In the genomic region with DNA sequence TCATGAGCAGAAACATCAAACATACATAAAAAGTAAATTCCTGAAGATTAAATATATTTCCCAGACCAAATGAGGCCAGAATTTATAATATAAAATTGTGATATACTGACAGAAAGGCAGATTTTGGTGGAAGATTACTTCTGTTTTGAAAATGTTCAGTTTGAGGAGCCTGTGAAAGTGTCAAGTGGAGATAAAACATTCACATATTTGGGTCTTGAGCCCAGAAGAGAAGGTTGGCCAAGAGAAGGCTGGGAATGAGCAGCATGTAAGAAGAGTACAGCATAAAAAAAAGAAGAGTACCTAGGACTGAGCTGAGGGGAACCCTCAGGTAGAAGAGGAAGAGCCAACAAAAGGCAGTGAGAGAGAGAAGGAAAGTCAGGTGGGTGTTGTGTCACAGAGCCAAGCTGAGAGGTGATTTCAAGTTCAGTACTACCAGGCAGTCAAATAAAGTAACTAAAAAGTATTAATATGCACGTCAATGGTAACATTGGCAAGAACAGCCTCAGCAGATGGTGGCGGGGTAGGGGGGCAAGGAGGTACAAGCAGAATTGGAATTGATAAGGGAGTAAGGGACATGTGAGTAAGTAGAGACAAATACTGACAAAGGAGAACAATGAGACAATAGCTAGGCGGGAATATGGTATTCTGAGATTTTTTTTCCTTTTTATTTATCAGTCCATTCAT, we compare ENCODE assay signal across 26 cellular contexts.
"Had no signal": no experiment of that assay in that cellular context is flagged by ENCODE, and none has a peak within 500 bp of the region (broad histone marks: within the 10 kb centered on the region; RNA-seq: fewer than 3 reads in every experiment).

No MANE protein-coding gene starts in this region.

- DNase-seq: activated CD4-positive, alpha-beta T cell treated with anti-CD3 and anti-CD28 coated beads for 48 hours; activated CD4-positive, alpha-beta T cell treated with anti-CD3 and anti-CD28 coated beads, Interleukin-2, amount 50 U/mL, for 1 hour; activated CD4-positive, alpha-beta T cell treated with anti-CD3 and anti-CD28 coated beads, Interleukin-2, amount 50 U/mL, for 48 hours; activated CD8-positive, alpha-beta memory T cell treated with anti-CD3 and anti-CD28 coated beads for 24 hours; activated CD8-positive, alpha-beta T cell treated with anti-CD3 and anti-CD28 coated beads for 36 hours; activated gamma-delta T cell; activated naive CD4-positive, alpha-beta T cell; activated naive CD4-positive, alpha-beta T cell treated with anti-CD3 and anti-CD28 coated beads, Interleukin-2, amount 50 U/mL, for 16 hours; activated naive CD8-positive, alpha-beta T cell treated with anti-CD3 and anti-CD28 coated beads for 36 hours; activated T-cell treated with anti-CD3 and anti-CD28 coated beads, Interleukin-2, amount 50 U/mL, for 4 hours; amniotic stem cell; aorta; body of pancreas; cerebellar nuclear complex; effector memory CD4-positive, alpha-beta T cell; endodermal cell; erythroblast; foreskin melanocyte; head of caudate nucleus; T-helper 2 cell had no signal

- H3K4me3 Mint-ChIP-seq: activated CD8-positive, alpha-beta T cell treated with anti-CD3 and anti-CD28 coated beads for 36 hours; activated naive CD8-positive, alpha-beta T cell treated with anti-CD3 and anti-CD28 coated beads for 36 hours; activated T-cell treated with anti-CD3 and anti-CD28 coated beads, Interleukin-2, amount 50 U/mL, for 4 hours; dendritic cell treated with granulocyte-macrophage colony-stimulating factor and Interleukin-4, amounts not matched to agents 40 ng/mL and 50 ng/mL, for 4 days; endodermal cell had no signal

- H3K27ac Mint-ChIP-seq: activated CD8-positive, alpha-beta T cell treated with anti-CD3 and anti-CD28 coated beads for 36 hours; activated naive CD8-positive, alpha-beta T cell treated with anti-CD3 and anti-CD28 coated beads for 36 hours; activated T-helper 2 cell treated with anti-CD3 and anti-CD28 coated beads, Interferon-gamma antibody, Interleukin-2, Interleukin-4, amounts not matched to agents 10 μg/mL and 5 μg/mL and 100 μg/mL, durations not matched to agents 14 hours and 24 hours and 36 hours; dendritic cell treated with granulocyte-macrophage colony-stimulating factor and Interleukin-4, amounts not matched to agents 40 ng/mL and 50 ng/mL, for 4 days; endodermal cell had no signal

- H3K27me3 Mint-ChIP-seq: activated CD8-positive, alpha-beta T cell treated with anti-CD3 and anti-CD28 coated beads for 36 hours; activated naive CD8-positive, alpha-beta T cell treated with anti-CD3 and anti-CD28 coated beads for 36 hours; dendritic cell treated with granulocyte-macrophage colony-stimulating factor and Interleukin-4, amounts not matched to agents 40 ng/mL and 50 ng/mL, for 4 days had no signal

- H3K4me1 Mint-ChIP-seq: endodermal cell had no signal

- ATAC-seq: activated CD8-positive, alpha-beta T cell treated with anti-CD3 and anti-CD28 coated beads for 36 hours; activated T-cell treated with anti-CD3 and anti-CD28 coated beads, Interleukin-2, amount 50 U/mL, for 4 hours; body of pancreas; SK-N-SH treated with all-trans-retinoic acid at 6 μM for 48 hours had no signal

- H3K4me3 ChIP-seq: body of pancreas, coronary artery, dorsolateral prefrontal cortex, esophagus muscularis mucosa had no signal
